In the genomic region with DNA sequence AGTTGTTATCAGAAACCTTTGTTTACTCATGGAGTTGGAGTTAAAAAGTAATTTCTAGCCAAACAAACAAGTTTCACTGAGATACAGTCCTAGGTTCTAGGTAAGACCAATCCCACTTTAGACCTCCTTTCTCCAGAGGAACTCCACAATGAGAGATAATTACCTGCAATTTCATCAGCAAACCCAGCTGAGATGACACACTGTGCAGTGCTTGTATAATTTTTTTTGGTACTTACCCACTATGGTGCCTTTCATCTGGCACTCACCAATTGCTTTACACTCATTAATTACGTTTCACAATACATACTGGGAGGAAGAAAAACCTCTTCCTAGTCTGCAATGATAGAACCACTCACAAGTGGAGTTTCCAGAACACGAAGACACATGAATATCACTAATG, we compare ENCODE assay signal across 1 cellular context.
TF ChIP-seq lines count a peak whose summit lies in the region.

No MANE protein-coding gene starts in this region.

TF ChIP-seq in GM12878, 131 proteins besides CTCF, POLR2A, EP300 and RAD21:
- TF ChIP-seq, protein P1, sequence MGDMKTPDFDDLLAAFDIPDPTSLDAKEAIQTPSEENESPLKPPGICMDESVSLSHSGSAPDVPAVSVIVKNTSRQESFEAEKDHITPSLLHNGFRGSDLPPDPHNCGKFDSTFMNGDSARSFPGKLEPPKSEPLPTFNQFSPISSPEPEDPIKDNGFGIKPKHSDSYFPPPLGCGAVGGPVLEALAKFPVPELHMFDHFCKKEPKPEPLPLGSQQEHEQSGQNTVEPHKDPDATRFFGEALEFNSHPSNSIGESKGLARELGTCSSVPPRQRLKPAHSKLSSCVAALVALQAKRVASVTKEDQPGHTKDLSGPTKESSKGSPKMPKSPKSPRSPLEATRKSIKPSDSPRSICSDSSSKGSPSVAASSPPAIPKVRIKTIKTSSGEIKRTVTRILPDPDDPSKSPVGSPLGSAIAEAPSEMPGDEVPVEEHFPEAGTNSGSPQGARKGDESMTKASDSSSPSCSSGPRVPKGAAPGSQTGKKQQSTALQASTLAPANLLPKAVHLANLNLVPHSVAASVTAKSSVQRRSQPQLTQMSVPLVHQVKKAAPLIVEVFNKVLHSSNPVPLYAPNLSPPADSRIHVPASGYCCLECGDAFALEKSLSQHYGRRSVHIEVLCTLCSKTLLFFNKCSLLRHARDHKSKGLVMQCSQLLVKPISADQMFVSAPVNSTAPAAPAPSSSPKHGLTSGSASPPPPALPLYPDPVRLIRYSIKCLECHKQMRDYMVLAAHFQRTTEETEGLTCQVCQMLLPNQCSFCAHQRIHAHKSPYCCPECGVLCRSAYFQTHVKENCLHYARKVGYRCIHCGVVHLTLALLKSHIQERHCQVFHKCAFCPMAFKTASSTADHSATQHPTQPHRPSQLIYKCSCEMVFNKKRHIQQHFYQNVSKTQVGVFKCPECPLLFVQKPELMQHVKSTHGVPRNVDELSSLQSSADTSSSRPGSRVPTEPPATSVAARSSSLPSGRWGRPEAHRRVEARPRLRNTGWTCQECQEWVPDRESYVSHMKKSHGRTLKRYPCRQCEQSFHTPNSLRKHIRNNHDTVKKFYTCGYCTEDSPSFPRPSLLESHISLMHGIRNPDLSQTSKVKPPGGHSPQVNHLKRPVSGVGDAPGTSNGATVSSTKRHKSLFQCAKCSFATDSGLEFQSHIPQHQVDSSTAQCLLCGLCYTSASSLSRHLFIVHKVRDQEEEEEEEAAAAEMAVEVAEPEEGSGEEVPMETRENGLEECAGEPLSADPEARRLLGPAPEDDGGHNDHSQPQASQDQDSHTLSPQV (IDR thresholded peaks at IDR 0.05) = no peak
- TF ChIP-seq HDGF (IDR thresholded peaks at IDR 0.05) (no peak), TCF7 (IDR thresholded peaks at IDR 0.05; ENCODE audit: borderline replicate concordance) (no peak), MTA2 (IDR thresholded peaks at IDR 0.05; ENCODE audit: low read depth) (no peak), LARP7 (IDR thresholded peaks at IDR 0.05) (no peak), KAT2A (conservative IDR thresholded peaks at IDR 0.05; ENCODE audit: control insufficient read depth, low read depth, low read length) (no peak), IRF4 (IDR thresholded peaks at IDR 0.05; ENCODE audit: low read depth, low read length) (no peak), RUNX3 (IDR thresholded peaks at IDR 0.05; ENCODE audit: low read length) (no peak), CEBPB (IDR thresholded peaks at IDR 0.05; ENCODE audit: borderline replicate concordance in 1 of 2, low read depth in 2 of 2, low read length in 2 of 2) (no peak), ZNF207 (IDR thresholded peaks at IDR 0.05; ENCODE audit: borderline replicate concordance) (no peak), MYC (IDR thresholded peaks at IDR 0.05; ENCODE audit: insufficient read depth, insufficient read length, insufficient replicate concordance, low read length, severe bottlenecking) (no peak), SREBF1 (IDR thresholded peaks at IDR 0.05; ENCODE audit: low read length) (no peak), NR2C2 (IDR thresholded peaks at IDR 0.05; ENCODE audit: borderline replicate concordance, control insufficient read depth, insufficient read length, low read depth) (no peak), PAX5 (IDR thresholded peaks at IDR 0.05; ENCODE audit: borderline replicate concordance, low read depth, low read length) (no peak), ZNF274 (IDR thresholded peaks at IDR 0.05; ENCODE audit: insufficient read depth, insufficient read length) (no peak), ATF7 (IDR thresholded peaks at IDR 0.05; ENCODE audit: low read depth) (no peak)
- TF ChIP-seq, protein P2, sequence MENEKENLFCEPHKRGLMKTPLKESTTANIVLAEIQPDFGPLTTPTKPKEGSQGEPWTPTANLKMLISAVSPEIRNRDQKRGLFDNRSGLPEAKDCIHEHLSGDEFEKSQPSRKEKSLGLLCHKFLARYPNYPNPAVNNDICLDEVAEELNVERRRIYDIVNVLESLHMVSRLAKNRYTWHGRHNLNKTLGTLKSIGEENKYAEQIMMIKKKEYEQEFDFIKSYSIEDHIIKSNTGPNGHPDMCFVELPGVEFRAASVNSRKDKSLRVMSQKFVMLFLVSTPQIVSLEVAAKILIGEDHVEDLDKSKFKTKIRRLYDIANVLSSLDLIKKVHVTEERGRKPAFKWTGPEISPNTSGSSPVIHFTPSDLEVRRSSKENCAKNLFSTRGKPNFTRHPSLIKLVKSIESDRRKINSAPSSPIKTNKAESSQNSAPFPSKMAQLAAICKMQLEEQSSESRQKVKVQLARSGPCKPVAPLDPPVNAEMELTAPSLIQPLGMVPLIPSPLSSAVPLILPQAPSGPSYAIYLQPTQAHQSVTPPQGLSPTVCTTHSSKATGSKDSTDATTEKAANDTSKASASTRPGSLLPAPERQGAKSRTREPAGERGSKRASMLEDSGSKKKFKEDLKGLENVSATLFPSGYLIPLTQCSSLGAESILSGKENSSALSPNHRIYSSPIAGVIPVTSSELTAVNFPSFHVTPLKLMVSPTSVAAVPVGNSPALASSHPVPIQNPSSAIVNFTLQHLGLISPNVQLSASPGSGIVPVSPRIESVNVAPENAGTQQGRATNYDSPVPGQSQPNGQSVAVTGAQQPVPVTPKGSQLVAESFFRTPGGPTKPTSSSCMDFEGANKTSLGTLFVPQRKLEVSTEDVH (IDR thresholded peaks at IDR 0.05; ENCODE audit: low read depth, partially characterized antibody) = no peak
- TF ChIP-seq, protein P3, sequence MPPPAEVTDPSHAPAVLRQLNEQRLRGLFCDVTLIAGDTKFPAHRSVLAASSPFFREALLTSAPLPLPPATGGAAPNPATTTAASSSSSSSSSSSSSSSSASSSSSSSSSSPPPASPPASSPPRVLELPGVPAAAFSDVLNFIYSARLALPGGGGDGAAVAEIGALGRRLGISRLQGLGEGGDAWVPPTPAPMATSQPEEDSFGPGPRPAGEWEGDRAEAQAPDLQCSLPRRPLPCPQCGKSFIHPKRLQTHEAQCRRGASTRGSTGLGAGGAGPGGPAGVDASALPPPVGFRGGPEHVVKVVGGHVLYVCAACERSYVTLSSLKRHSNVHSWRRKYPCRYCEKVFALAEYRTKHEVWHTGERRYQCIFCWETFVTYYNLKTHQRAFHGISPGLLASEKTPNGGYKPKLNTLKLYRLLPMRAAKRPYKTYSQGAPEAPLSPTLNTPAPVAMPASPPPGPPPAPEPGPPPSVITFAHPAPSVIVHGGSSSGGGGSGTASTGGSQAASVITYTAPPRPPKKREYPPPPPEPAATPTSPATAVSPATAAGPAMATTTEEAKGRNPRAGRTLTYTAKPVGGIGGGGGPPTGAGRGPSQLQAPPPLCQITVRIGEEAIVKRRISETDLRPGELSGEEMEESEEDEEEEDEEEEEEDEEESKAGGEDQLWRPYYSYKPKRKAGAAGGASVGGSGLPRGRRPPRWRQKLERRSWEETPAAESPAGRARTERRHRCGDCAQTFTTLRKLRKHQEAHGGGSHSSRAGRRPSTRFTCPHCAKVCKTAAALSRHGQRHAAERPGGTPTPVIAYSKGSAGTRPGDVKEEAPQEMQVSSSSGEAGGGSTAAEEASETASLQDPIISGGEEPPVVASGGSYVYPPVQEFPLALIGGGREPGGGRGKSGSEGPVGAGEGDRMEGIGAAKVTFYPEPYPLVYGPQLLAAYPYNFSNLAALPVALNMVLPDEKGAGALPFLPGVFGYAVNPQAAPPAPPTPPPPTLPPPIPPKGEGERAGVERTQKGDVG (CRISPR knock-in tag; IDR thresholded peaks at IDR 0.05) = no peak
- TF ChIP-seq, protein P4, sequence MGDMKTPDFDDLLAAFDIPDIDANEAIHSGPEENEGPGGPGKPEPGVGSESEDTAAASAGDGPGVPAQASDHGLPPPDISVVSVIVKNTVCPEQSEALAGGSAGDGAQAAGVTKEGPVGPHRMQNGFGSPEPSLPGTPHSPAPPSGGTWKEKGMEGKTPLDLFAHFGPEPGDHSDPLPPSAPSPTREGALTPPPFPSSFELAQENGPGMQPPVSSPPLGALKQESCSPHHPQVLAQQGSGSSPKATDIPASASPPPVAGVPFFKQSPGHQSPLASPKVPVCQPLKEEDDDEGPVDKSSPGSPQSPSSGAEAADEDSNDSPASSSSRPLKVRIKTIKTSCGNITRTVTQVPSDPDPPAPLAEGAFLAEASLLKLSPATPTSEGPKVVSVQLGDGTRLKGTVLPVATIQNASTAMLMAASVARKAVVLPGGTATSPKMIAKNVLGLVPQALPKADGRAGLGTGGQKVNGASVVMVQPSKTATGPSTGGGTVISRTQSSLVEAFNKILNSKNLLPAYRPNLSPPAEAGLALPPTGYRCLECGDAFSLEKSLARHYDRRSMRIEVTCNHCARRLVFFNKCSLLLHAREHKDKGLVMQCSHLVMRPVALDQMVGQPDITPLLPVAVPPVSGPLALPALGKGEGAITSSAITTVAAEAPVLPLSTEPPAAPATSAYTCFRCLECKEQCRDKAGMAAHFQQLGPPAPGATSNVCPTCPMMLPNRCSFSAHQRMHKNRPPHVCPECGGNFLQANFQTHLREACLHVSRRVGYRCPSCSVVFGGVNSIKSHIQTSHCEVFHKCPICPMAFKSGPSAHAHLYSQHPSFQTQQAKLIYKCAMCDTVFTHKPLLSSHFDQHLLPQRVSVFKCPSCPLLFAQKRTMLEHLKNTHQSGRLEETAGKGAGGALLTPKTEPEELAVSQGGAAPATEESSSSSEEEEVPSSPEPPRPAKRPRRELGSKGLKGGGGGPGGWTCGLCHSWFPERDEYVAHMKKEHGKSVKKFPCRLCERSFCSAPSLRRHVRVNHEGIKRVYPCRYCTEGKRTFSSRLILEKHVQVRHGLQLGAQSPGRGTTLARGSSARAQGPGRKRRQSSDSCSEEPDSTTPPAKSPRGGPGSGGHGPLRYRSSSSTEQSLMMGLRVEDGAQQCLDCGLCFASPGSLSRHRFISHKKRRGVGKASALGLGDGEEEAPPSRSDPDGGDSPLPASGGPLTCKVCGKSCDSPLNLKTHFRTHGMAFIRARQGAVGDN (IDR thresholded peaks at IDR 0.05) = no peak
